8 cellular contexts compared by ENCODE assay signal in genomic region chr1:205631010-205631726, GRCh38. TPM values are rescaled to one million over a fixed set of nuclear protein-coding genes. Genes with fewer than 3 reads are reported as not detected.
DNase-seq lines count a peak whose midpoint lies in the region; ATAC-seq and TF ChIP-seq lines count a peak whose summit lies in the region.

No MANE protein-coding gene starts in this region.

- peak overlapping the region; percentile 100 for H3K4me2 ChIP-seq in SU-DHL-6 (ENCODE audit: low read depth, low read length, poor library complexity, severe bottlenecking)

- H3K27ac Mint-ChIP-seq in activated naive CD8-positive, alpha-beta T cell treated with anti-CD3 and anti-CD28 coated beads, Interleukin-2, amount 50 U/mL, for 24 hours: peak overlapping the region; percentile 94
- H3K27ac Mint-ChIP-seq in progenitor cell of endocrine pancreas: peak overlapping the region; percentile 97

- peak overlapping the region; percentile 73 for H3K9ac ChIP-seq in SU-DHL-6 (ENCODE audit: low read length)

- H4K20me1 ChIP-seq in SU-DHL-6 (ENCODE audit: low read depth, low read length): peaks cover 4% of the 10 kb centered on the region; the same call in 1 of the 2 replicates

- in situ Hi-C loops in GM13976 (cut with MboI; ENCODE audit: low sequenced_read_pairs, unreplicated experiment): loop anchor here (5.0 kb wide), 1 partner anchor 44 kb away; no protein-coding TSS in a partner anchor

- WGBS in heart left ventricle, 4 donors: 0 to 1% (median 0%) methylated on average over 23 to 73 of the region's 73 CpGs

- H3K9me3 ChIP-seq in SU-DHL-6 (ENCODE audit: insufficient read depth, low read length) (no peaks in the 10 kb centered on the region), heart left ventricle (no peaks in the 10 kb centered on the region), upper lobe of right lung (no peaks in the 10 kb centered on the region)

- H3K27ac ChIP-seq in SU-DHL-6 (ENCODE audit: low read depth, low read length): peak overlapping the region; percentile 95
- H3K27ac ChIP-seq in heart left ventricle: peak overlapping the region; percentile 89 to 97 (median 95)
- H3K27ac ChIP-seq in upper lobe of right lung: peak overlapping the region; percentile 91

- 0 out of 2 replicates have a peak, but pooled peaks cover 6% of the 10 kb centered on the region for H3K36me3 ChIP-seq in SU-DHL-6 (ENCODE audit: low read length)
- peaks cover 0 to 7% (median 0%) of the 10 kb centered on the region in 9 donors for H3K36me3 ChIP-seq in heart left ventricle
- no peaks in the 10 kb centered on the region for H3K36me3 ChIP-seq in upper lobe of right lung

- peaks cover 25% of the 10 kb centered on the region for H3K36me3 Mint-ChIP-seq in activated naive CD8-positive, alpha-beta T cell treated with anti-CD3 and anti-CD28 coated beads, Interleukin-2, amount 50 U/mL, for 24 hours (ENCODE audit: low read depth)
- no peaks in the 10 kb centered on the region for H3K36me3 Mint-ChIP-seq in progenitor cell of endocrine pancreas (ENCODE audit: insufficient read depth)

- intact Hi-C loops in heart left ventricle (cut with DNase I) (loop anchor here in 8 of 10 donors (5.0 to 10.0 kb wide), 6 partner anchors 34 to 144 kb away; no protein-coding TSS in a partner anchor), upper lobe of right lung (cut with DNase I) (no loop called here)

- H3K4me1 ChIP-seq in heart left ventricle (peaks cover 4 to 54% (median 23%) of the 10 kb centered on the region in 12 donors), upper lobe of right lung (peaks cover 20% of the 10 kb centered on the region)

- H3K9me2 ChIP-seq in SU-DHL-6 (replicated peaks; ENCODE audit: insufficient read depth, low read length): no peaks in the 10 kb centered on the region

- peaks cover 48% of the 10 kb centered on the region for H3K79me2 ChIP-seq in SU-DHL-6 (ENCODE audit: insufficient read depth, low read length)

- peak overlapping the region; percentile 89 for H3K4me3 Mint-ChIP-seq in activated naive CD8-positive, alpha-beta T cell treated with anti-CD3 and anti-CD28 coated beads, Interleukin-2, amount 50 U/mL, for 24 hours
- peak overlapping the region; percentile 89 for H3K4me3 Mint-ChIP-seq in progenitor cell of endocrine pancreas (ENCODE audit: low read depth)

- no peaks in the 10 kb centered on the region for H3K27me3 Mint-ChIP-seq in activated naive CD8-positive, alpha-beta T cell treated with anti-CD3 and anti-CD28 coated beads, Interleukin-2, amount 50 U/mL, for 24 hours
- no peaks in the 10 kb centered on the region for H3K27me3 Mint-ChIP-seq in progenitor cell of endocrine pancreas

- peaks cover 27% of the 10 kb centered on the region for H3F3A ChIP-seq in SU-DHL-6 (ENCODE audit: insufficient read depth)

- ATAC-seq in HG02840 (IDR thresholded peaks at IDR 0.05; ENCODE audit: low FRiP score, unreplicated experiment) (peak; percentile 56), heart left ventricle (peak in 3 of 4 donors; percentile 58 to 76 (median 75)), upper lobe of right lung (peak; percentile 82)
- ATAC-seq in activated naive CD8-positive, alpha-beta T cell treated with anti-CD3 and anti-CD28 coated beads, Interleukin-2, amount 50 U/mL, for 24 hours: peak; percentile 80

- H3K9me3 Mint-ChIP-seq in activated naive CD8-positive, alpha-beta T cell treated with anti-CD3 and anti-CD28 coated beads, Interleukin-2, amount 50 U/mL, for 24 hours: no peaks in the 10 kb centered on the region
- no peaks in the 10 kb centered on the region for H3K9me3 Mint-ChIP-seq in progenitor cell of endocrine pancreas (ENCODE audit: low read depth)

- H3K4me1 Mint-ChIP-seq in activated naive CD8-positive, alpha-beta T cell treated with anti-CD3 and anti-CD28 coated beads, Interleukin-2, amount 50 U/mL, for 24 hours: peaks cover 58% of the 10 kb centered on the region
- peaks cover 20% of the 10 kb centered on the region for H3K4me1 Mint-ChIP-seq in progenitor cell of endocrine pancreas (ENCODE audit: low read depth)

- TF ChIP-seq POLR2A in heart left ventricle (IDR thresholded peaks at IDR 0.05): peak in 1 of 2 donors; percentile 24

- DNase-seq in GM13976 (ENCODE audit: low spot score) (peak; percentile 82), NCI-H1417 treated with DMSO at 0.1 percent for 48 hours (lab: John Stamatoyannopoulos, UW) (peak; percentile 40), heart left ventricle (peak; percentile 59 to 76 (median 61)), progenitor cell of endocrine pancreas (ENCODE audit: low spot score, unreplicated experiment) (peak; percentile 65), upper lobe of right lung (peak; percentile 86)
- peak; percentile 75 for DNase-seq in activated naive CD8-positive, alpha-beta T cell treated with anti-CD3 and anti-CD28 coated beads, Interleukin-2, amount 50 U/mL, for 24 hours

- peak overlapping the region; percentile 83 for H3K4me3 ChIP-seq in SU-DHL-6 (ENCODE audit: insufficient read depth, low read length, poor library complexity, severe bottlenecking)
- H3K4me3 ChIP-seq in heart left ventricle: peak overlapping the region; percentile 47 to 88 (median 74)
- peak overlapping the region; percentile 82 for H3K4me3 ChIP-seq in upper lobe of right lung

- H3K27me3 ChIP-seq in SU-DHL-6 (ENCODE audit: low read length) (no peaks in the 10 kb centered on the region), heart left ventricle (no peaks in the 10 kb centered on the region), upper lobe of right lung (no peaks in the 10 kb centered on the region)

- no peak for TF ChIP-seq CTCF in GM13976 (IDR thresholded peaks at IDR 0.05; ENCODE audit: borderline replicate concordance, control extremely low read depth, extremely low read depth, insufficient read depth, missing control alignments)
- no peak for TF ChIP-seq CTCF in SU-DHL-6 (IDR thresholded peaks at IDR 0.05; ENCODE audit: insufficient read depth, low read length, poor library complexity, severe bottlenecking)
- TF ChIP-seq CTCF in heart left ventricle (IDR thresholded peaks at IDR 0.05): no peak
- no peak for TF ChIP-seq CTCF in progenitor cell of endocrine pancreas (IDR thresholded peaks at IDR 0.05; ENCODE audit: unreplicated experiment)
- no peak for TF ChIP-seq CTCF in upper lobe of right lung (IDR thresholded peaks at IDR 0.05)

- no peak overlapping the region for H2AFZ ChIP-seq in SU-DHL-6 (ENCODE audit: low read depth, low read length, severe bottlenecking)

RNA-seq across cellular contexts. Expression of gene ELK4, which starts 0.6 kb away (rescaled TPM):
- total RNA-seq in heart left ventricle (10 to 100 TPM; 18.5 to 54.9 (median 36.5) TPM), progenitor cell of endocrine pancreas (25.7 and 30.2 TPM in 2 replicates), upper lobe of right lung (71.5 TPM)
- polyA plus RNA-seq in heart left ventricle: 10 to 100 TPM in 1 of 2 donors, 1 to 10 TPM in 1; 5.0 to 11.3 TPM

RNA-seq across cellular contexts. Expression of gene SLC45A3, which starts 49.1 kb away (rescaled TPM):
- total RNA-seq in heart left ventricle: 1 to 10 TPM; 1.2 to 6.1 (median 2.6) TPM
- 1 to 10 TPM; 2.6 to 3.3 TPM for polyA plus RNA-seq in heart left ventricle
- 8.4 and 8.6 TPM in 2 replicates for total RNA-seq in progenitor cell of endocrine pancreas
- total RNA-seq in upper lobe of right lung: 8.6 TPM

Comparison
In these comparisons a context has a peak if more than half of its experiments do, and no peak if none do; other contexts are left out.
1. Peak in every context shown above with its lines: DNase-seq, ATAC-seq, H3K4me3 ChIP-seq and H3K27ac ChIP-seq.